ENCODE assay signal across 16 cellular contexts in the genomic region with DNA sequence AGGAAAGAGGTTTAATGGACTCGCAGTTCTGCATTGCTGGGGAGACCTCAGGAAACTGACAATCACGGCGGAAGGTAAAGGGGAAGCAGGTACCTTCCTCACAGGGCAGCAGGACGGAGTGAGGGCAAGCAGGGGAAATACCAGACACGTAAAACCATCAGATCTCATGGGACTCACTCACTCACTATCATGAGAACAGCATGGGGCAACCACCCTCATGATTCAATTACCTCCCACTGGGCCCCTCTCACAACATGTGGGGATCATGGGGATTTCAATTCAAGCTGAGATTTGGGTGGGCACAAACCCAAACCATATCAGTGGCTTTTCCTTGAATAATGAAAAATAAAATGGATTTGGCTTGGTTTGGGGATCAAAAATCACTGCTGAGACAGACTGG.
DNase-seq lines count a peak whose midpoint lies in the region; ATAC-seq and TF ChIP-seq lines count a peak whose summit lies in the region.
"Had no signal": no experiment of that assay in that cellular context is flagged by ENCODE, and none has a peak within 500 bp of the region (broad histone marks: within the 10 kb centered on the region; RNA-seq: fewer than 3 reads in every experiment).

No MANE protein-coding gene starts in this region.

- TF ChIP-seq CTCF in coronary artery (IDR thresholded peaks at IDR 0.05): no peak

- DNase-seq in activated CD4-positive, alpha-beta memory T cell treated with anti-CD3 and anti-CD28 coated beads for 36 hours: no peak
- no peak for DNase-seq in activated CD4-positive, alpha-beta memory T cell treated with anti-CD3 and anti-CD28 coated beads, Interleukin-2, amount 10 ng/mL, durations not matched to agents 7 days and 5 days
- DNase-seq in fibroblast of peridontal ligament (ENCODE audit: extremely low read depth) (peak; percentile 62), coronary artery (ENCODE audit: low spot score) (no peak), SHP77 treated with DMSO at 0.1 percent for 48 hours (lab: John Stamatoyannopoulos, UW) (no peak), NCI-H2081 (lab: John Stamatoyannopoulos, UW) (no peak)
- DNase-seq: 8988T; activated CD4-positive, alpha-beta T cell treated with anti-CD3 and anti-CD28 coated beads for 1 hour; activated CD8-positive, alpha-beta memory T cell treated with anti-CD3 and anti-CD28 coated beads, Interleukin-2, amount 50 U/mL, for 48 hours; mesenchymal stem cell; NCI-H1048; PC-9; spleen had no signal

- H3K36me3 Mint-ChIP-seq in activated CD4-positive, alpha-beta memory T cell treated with anti-CD3 and anti-CD28 coated beads for 36 hours: no peaks in the 10 kb centered on the region
- H3K36me3 Mint-ChIP-seq in activated CD4-positive, alpha-beta memory T cell treated with anti-CD3 and anti-CD28 coated beads, Interleukin-2, amount 10 ng/mL, durations not matched to agents 7 days and 5 days (ENCODE audit: low read depth): peaks cover 5% of the 10 kb centered on the region
- H3K36me3 Mint-ChIP-seq in IgD-negative memory B cell: no peaks in the 10 kb centered on the region

- POLR2A ChIA-PET in activated CD4-positive, alpha-beta memory T cell treated with anti-CD3 and anti-CD28 coated beads for 36 hours (lab: Charles Lee): no interaction called here
- POLR2A ChIA-PET in activated CD4-positive, alpha-beta memory T cell treated with anti-CD3 and anti-CD28 coated beads, Interleukin-2, amount 10 ng/mL, durations not matched to agents 7 days and 5 days (lab: Charles Lee): no interaction called here

- peak overlapping the region; percentile 42 for H3K27ac Mint-ChIP-seq in activated CD4-positive, alpha-beta memory T cell treated with anti-CD3 and anti-CD28 coated beads for 36 hours
- H3K27ac Mint-ChIP-seq in activated CD4-positive, alpha-beta memory T cell treated with anti-CD3 and anti-CD28 coated beads, Interleukin-2, amount 10 ng/mL, durations not matched to agents 7 days and 5 days: no peak overlapping the region
- H3K27ac Mint-ChIP-seq in IgD-negative memory B cell: peak overlapping the region; percentile 9 to 59 (median 36)

- H3K4me1 Mint-ChIP-seq in activated CD4-positive, alpha-beta memory T cell treated with anti-CD3 and anti-CD28 coated beads for 36 hours (ENCODE audit: low read depth): peaks cover 36% of the 10 kb centered on the region
- H3K4me1 Mint-ChIP-seq in activated CD4-positive, alpha-beta memory T cell treated with anti-CD3 and anti-CD28 coated beads, Interleukin-2, amount 10 ng/mL, durations not matched to agents 7 days and 5 days: peaks cover 29% of the 10 kb centered on the region
- peaks cover 0 to 20% (median 7%) of the 10 kb centered on the region in 3 donors for H3K4me1 Mint-ChIP-seq in IgD-negative memory B cell

- no peaks in the 10 kb centered on the region for H3K27me3 Mint-ChIP-seq in activated CD4-positive, alpha-beta memory T cell treated with anti-CD3 and anti-CD28 coated beads for 36 hours
- no peaks in the 10 kb centered on the region for H3K27me3 Mint-ChIP-seq in activated CD4-positive, alpha-beta memory T cell treated with anti-CD3 and anti-CD28 coated beads, Interleukin-2, amount 10 ng/mL, durations not matched to agents 7 days and 5 days
- peaks cover 3% of the 10 kb centered on the region for H3K27me3 Mint-ChIP-seq in IgD-negative memory B cell

- peak; percentile 71 for ATAC-seq in GM18909 (IDR thresholded peaks at IDR 0.05; ENCODE audit: poor library complexity, unreplicated experiment)

- no peak overlapping the region for H3K4me3 ChIP-seq in coronary artery
- H3K4me3 ChIP-seq: PC-9, SK-N-MC, spleen had no signal

- CTCF ChIA-PET in activated CD4-positive, alpha-beta memory T cell treated with anti-CD3 and anti-CD28 coated beads for 36 hours (lab: Charles Lee): interaction anchor here (1.0 kb wide), 1 partner anchor 112 kb away, joined by 4 read pairs; no protein-coding TSS in a partner anchor
- CTCF ChIA-PET in activated CD4-positive, alpha-beta memory T cell treated with anti-CD3 and anti-CD28 coated beads, Interleukin-2, amount 10 ng/mL, durations not matched to agents 7 days and 5 days (lab: Charles Lee): no interaction called here

- no peak overlapping the region for H3K27ac ChIP-seq in coronary artery
- H3K27ac ChIP-seq: PC-9, SK-N-MC, spleen had no signal

- intact Hi-C loops in activated CD4-positive, alpha-beta memory T cell treated with anti-CD3 and anti-CD28 coated beads for 36 hours (cut with micrococcal nuclease): loop anchor here (2.0 to 10.0 kb wide), 3 partner anchors 57 to 427 kb away; no protein-coding TSS in a partner anchor

- H3K4me3 Mint-ChIP-seq in activated CD4-positive, alpha-beta memory T cell treated with anti-CD3 and anti-CD28 coated beads for 36 hours: no peak overlapping the region
- H3K4me3 Mint-ChIP-seq in activated CD4-positive, alpha-beta memory T cell treated with anti-CD3 and anti-CD28 coated beads, Interleukin-2, amount 10 ng/mL, durations not matched to agents 7 days and 5 days: no peak overlapping the region
- H3K4me3 Mint-ChIP-seq in IgD-negative memory B cell: peak overlapping the region in 1 of 4 donors; percentile 72

- peaks cover 7% of the 10 kb centered on the region for H3K9me3 Mint-ChIP-seq in activated CD4-positive, alpha-beta memory T cell treated with anti-CD3 and anti-CD28 coated beads for 36 hours
- peaks cover 8% of the 10 kb centered on the region for H3K9me3 Mint-ChIP-seq in activated CD4-positive, alpha-beta memory T cell treated with anti-CD3 and anti-CD28 coated beads, Interleukin-2, amount 10 ng/mL, durations not matched to agents 7 days and 5 days
- peaks cover 0 to 4% (median 2%) of the 10 kb centered on the region in 3 donors for H3K9me3 Mint-ChIP-seq in IgD-negative memory B cell
